Comparison of ENCODE assay signal across 1 cellular context in the genomic region with DNA sequence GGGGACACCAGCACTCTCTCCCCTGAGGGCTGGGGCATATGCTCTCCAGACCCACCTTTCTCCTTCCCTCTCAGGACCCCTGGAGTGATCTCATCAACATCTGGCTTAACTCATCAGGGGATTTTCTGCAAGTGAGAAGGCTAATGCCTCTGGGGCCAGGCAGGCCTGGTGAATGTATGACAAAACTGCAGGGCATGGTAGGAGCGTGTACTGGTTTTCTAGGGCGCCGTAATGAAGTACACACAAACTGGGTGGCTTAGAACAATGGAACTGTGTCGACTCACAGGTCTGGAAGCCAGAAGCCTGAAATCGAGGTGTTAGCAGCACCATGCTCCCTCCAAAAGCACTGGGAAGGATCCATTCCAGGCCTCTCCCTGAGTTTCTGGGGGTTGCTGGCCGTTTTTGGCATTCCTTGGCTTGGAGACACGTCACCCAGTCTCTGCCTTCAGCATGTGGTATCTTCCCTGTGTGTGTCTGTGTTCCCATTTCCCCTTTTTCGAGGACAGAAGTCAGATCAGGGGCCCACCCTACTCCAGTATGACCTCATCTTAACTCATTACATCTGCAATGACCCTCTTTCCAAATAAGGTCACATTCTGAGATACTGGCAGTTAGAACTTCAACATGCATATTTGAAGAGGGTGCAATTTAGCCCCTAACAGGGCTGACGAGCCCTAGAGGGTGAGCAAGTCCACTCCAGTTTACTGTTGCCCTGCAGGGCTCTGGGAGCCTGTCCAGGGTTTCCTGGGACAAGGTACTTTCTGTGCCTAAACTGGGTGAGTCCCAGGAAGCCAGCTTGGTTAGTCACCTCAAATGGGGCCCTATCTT.
A peak's percentile ranks its signal among the peaks of the same experiment; 100 is the strongest.
TF ChIP-seq lines count a peak whose summit lies in the region.

No MANE protein-coding gene starts in this region.

TF ChIP-seq in GM12878, 131 proteins besides CTCF, POLR2A, EP300 and RAD21 (continued from another document and continues in another):
- TF ChIP-seq, protein P1, sequence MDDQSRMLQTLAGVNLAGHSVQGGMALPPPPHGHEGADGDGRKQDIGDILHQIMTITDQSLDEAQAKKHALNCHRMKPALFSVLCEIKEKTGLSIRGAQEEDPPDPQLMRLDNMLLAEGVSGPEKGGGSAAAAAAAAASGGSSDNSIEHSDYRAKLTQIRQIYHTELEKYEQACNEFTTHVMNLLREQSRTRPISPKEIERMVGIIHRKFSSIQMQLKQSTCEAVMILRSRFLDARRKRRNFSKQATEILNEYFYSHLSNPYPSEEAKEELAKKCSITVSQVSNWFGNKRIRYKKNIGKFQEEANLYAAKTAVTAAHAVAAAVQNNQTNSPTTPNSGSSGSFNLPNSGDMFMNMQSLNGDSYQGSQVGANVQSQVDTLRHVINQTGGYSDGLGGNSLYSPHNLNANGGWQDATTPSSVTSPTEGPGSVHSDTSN (IDR thresholded peaks at IDR 0.05; ENCODE audit: insufficient replicate concordance, low read depth, low read length): no peak
- TF ChIP-seq, protein P2, sequence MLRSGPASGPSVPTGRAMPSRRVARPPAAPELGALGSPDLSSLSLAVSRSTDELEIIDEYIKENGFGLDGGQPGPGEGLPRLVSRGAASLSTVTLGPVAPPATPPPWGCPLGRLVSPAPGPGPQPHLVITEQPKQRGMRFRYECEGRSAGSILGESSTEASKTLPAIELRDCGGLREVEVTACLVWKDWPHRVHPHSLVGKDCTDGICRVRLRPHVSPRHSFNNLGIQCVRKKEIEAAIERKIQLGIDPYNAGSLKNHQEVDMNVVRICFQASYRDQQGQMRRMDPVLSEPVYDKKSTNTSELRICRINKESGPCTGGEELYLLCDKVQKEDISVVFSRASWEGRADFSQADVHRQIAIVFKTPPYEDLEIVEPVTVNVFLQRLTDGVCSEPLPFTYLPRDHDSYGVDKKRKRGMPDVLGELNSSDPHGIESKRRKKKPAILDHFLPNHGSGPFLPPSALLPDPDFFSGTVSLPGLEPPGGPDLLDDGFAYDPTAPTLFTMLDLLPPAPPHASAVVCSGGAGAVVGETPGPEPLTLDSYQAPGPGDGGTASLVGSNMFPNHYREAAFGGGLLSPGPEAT (IDR thresholded peaks at IDR 0.05; ENCODE audit: low read depth): peak; percentile 48; the same call in 1 of the 2 replicates
- peak; percentile 98 for TF ChIP-seq SPI1 (IDR thresholded peaks at IDR 0.05; ENCODE audit: borderline replicate concordance, insufficient read depth, low read depth, low read length)
- TF ChIP-seq EZH2 (IDR thresholded peaks at IDR 0.05; ENCODE audit: borderline replicate concordance, control insufficient read depth, low read depth, low read length): no peak
- peak in 1 of 2 experiments; percentile 45; a peak in 1 of 4 replicates for TF ChIP-seq ETV6 (conservative IDR thresholded peaks at IDR 0.05 in 1 of 2, IDR thresholded peaks at IDR 0.05 in 1 of 2; ENCODE audit: borderline replicate concordance in 1 of 2, low read depth in 1 of 2)
- TF ChIP-seq SRF (IDR thresholded peaks at IDR 0.05; ENCODE audit: low read depth in 2 of 2, low read length in 2 of 2): peak in 1 of 2 experiments; percentile 90; a peak in 2 of 4 replicates
- 0 out of 2 replicates have a peak, but pooled peaks have one; percentile 46 for TF ChIP-seq CBFB (IDR thresholded peaks at IDR 0.05; ENCODE audit: low read depth)
- no peak for TF ChIP-seq NFXL1 (IDR thresholded peaks at IDR 0.05; ENCODE audit: borderline replicate concordance)
- TF ChIP-seq, protein P3, sequence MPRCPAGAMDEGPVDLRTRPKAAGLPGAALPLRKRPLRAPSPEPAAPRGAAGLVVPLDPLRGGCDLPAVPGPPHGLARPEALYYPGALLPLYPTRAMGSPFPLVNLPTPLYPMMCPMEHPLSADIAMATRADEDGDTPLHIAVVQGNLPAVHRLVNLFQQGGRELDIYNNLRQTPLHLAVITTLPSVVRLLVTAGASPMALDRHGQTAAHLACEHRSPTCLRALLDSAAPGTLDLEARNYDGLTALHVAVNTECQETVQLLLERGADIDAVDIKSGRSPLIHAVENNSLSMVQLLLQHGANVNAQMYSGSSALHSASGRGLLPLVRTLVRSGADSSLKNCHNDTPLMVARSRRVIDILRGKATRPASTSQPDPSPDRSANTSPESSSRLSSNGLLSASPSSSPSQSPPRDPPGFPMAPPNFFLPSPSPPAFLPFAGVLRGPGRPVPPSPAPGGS (IDR thresholded peaks at IDR 0.05; ENCODE audit: borderline replicate concordance, insufficient read depth, low read depth, low read length, poor library complexity, severe bottlenecking): no peak
- TF ChIP-seq TARDBP (IDR thresholded peaks at IDR 0.05; ENCODE audit: borderline replicate concordance): peak; percentile 59; the same call in 1 of the 2 replicates
- peak; percentile 41; the same call in 1 of the 2 replicates for TF ChIP-seq SMARCA5 (IDR thresholded peaks at IDR 0.05)
- 0 out of 3 replicates have a peak, but pooled peaks have one; percentile 61 for TF ChIP-seq POU2F2 (IDR thresholded peaks at IDR 0.05; ENCODE audit: borderline replicate concordance, low read depth, low read length)
- no peak for TF ChIP-seq RB1 (IDR thresholded peaks at IDR 0.05; ENCODE audit: borderline replicate concordance)
- TF ChIP-seq, protein P4, sequence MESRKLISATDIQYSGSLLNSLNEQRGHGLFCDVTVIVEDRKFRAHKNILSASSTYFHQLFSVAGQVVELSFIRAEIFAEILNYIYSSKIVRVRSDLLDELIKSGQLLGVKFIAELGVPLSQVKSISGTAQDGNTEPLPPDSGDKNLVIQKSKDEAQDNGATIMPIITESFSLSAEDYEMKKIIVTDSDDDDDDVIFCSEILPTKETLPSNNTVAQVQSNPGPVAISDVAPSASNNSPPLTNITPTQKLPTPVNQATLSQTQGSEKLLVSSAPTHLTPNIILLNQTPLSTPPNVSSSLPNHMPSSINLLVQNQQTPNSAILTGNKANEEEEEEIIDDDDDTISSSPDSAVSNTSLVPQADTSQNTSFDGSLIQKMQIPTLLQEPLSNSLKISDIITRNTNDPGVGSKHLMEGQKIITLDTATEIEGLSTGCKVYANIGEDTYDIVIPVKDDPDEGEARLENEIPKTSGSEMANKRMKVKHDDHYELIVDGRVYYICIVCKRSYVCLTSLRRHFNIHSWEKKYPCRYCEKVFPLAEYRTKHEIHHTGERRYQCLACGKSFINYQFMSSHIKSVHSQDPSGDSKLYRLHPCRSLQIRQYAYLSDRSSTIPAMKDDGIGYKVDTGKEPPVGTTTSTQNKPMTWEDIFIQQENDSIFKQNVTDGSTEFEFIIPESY (IDR thresholded peaks at IDR 0.05): 0 out of 2 replicates have a peak, but pooled peaks have one; percentile 18
- TF ChIP-seq, protein P5, sequence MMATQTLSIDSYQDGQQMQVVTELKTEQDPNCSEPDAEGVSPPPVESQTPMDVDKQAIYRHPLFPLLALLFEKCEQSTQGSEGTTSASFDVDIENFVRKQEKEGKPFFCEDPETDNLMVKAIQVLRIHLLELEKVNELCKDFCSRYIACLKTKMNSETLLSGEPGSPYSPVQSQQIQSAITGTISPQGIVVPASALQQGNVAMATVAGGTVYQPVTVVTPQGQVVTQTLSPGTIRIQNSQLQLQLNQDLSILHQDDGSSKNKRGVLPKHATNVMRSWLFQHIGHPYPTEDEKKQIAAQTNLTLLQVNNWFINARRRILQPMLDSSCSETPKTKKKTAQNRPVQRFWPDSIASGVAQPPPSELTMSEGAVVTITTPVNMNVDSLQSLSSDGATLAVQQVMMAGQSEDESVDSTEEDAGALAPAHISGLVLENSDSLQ (IDR thresholded peaks at IDR 0.05): 0 out of 2 replicates have a peak, but pooled peaks have one; percentile 7
- TF ChIP-seq IRF4 (IDR thresholded peaks at IDR 0.05; ENCODE audit: low read depth, low read length): peak; percentile 65; the same call in 1 of the 2 replicates
- no peak for TF ChIP-seq STAT1 (conservative IDR thresholded peaks at IDR 0.05)
- no peak; the same call in 1 of the 2 replicates for TF ChIP-seq GATAD2B (conservative IDR thresholded peaks at IDR 0.05; ENCODE audit: low read depth)
- TF ChIP-seq NBN (IDR thresholded peaks at IDR 0.05): peak; percentile 78
- TF ChIP-seq YY1 (IDR thresholded peaks at IDR 0.05; ENCODE audit: low read depth, low read length): 0 out of 2 replicates have a peak, but pooled peaks have one; percentile 6
- peak; percentile 12; the same call in 1 of the 2 replicates for TF ChIP-seq PAX5 (IDR thresholded peaks at IDR 0.05; ENCODE audit: borderline replicate concordance, low read depth, low read length)
- TF ChIP-seq, protein P6, sequence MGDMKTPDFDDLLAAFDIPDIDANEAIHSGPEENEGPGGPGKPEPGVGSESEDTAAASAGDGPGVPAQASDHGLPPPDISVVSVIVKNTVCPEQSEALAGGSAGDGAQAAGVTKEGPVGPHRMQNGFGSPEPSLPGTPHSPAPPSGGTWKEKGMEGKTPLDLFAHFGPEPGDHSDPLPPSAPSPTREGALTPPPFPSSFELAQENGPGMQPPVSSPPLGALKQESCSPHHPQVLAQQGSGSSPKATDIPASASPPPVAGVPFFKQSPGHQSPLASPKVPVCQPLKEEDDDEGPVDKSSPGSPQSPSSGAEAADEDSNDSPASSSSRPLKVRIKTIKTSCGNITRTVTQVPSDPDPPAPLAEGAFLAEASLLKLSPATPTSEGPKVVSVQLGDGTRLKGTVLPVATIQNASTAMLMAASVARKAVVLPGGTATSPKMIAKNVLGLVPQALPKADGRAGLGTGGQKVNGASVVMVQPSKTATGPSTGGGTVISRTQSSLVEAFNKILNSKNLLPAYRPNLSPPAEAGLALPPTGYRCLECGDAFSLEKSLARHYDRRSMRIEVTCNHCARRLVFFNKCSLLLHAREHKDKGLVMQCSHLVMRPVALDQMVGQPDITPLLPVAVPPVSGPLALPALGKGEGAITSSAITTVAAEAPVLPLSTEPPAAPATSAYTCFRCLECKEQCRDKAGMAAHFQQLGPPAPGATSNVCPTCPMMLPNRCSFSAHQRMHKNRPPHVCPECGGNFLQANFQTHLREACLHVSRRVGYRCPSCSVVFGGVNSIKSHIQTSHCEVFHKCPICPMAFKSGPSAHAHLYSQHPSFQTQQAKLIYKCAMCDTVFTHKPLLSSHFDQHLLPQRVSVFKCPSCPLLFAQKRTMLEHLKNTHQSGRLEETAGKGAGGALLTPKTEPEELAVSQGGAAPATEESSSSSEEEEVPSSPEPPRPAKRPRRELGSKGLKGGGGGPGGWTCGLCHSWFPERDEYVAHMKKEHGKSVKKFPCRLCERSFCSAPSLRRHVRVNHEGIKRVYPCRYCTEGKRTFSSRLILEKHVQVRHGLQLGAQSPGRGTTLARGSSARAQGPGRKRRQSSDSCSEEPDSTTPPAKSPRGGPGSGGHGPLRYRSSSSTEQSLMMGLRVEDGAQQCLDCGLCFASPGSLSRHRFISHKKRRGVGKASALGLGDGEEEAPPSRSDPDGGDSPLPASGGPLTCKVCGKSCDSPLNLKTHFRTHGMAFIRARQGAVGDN (IDR thresholded peaks at IDR 0.05): peak; percentile 91
- peak; percentile 59 for TF ChIP-seq MEF2B (IDR thresholded peaks at IDR 0.05; ENCODE audit: partially characterized antibody, poor library complexity, severe bottlenecking)
- TF ChIP-seq IKZF2 (IDR thresholded peaks at IDR 0.05): peak; percentile 94 to 95
- peak; percentile 61; the same call in 1 of the 2 replicates for TF ChIP-seq BCL11A (IDR thresholded peaks at IDR 0.05; ENCODE audit: low read depth, low read length)
- peak in 1 of 2 experiments; percentile 56; a peak in 1 of 4 replicates for TF ChIP-seq BHLHE40 (IDR thresholded peaks at IDR 0.05; ENCODE audit: borderline replicate concordance in 1 of 2, low read depth in 2 of 2, low read length in 1 of 2)
- no peak for TF ChIP-seq NRF1 (conservative IDR thresholded peaks at IDR 0.05; ENCODE audit: low read depth, low read length)
- no peak for TF ChIP-seq MYB (IDR thresholded peaks at IDR 0.05; ENCODE audit: borderline replicate concordance, low read depth, low read length)
- 0 out of 2 replicates have a peak, but pooled peaks have one; percentile 7 for TF ChIP-seq MEF2A (IDR thresholded peaks at IDR 0.05; ENCODE audit: insufficient read depth, low read depth, low read length)
- 0 out of 2 replicates have a peak, but pooled peaks have one; percentile 27 for TF ChIP-seq BACH1 (IDR thresholded peaks at IDR 0.05; ENCODE audit: borderline replicate concordance)
- no peak for TF ChIP-seq TAF1 (IDR thresholded peaks at IDR 0.05; ENCODE audit: borderline replicate concordance, low read depth, low read length)
- TF ChIP-seq, protein P7, sequence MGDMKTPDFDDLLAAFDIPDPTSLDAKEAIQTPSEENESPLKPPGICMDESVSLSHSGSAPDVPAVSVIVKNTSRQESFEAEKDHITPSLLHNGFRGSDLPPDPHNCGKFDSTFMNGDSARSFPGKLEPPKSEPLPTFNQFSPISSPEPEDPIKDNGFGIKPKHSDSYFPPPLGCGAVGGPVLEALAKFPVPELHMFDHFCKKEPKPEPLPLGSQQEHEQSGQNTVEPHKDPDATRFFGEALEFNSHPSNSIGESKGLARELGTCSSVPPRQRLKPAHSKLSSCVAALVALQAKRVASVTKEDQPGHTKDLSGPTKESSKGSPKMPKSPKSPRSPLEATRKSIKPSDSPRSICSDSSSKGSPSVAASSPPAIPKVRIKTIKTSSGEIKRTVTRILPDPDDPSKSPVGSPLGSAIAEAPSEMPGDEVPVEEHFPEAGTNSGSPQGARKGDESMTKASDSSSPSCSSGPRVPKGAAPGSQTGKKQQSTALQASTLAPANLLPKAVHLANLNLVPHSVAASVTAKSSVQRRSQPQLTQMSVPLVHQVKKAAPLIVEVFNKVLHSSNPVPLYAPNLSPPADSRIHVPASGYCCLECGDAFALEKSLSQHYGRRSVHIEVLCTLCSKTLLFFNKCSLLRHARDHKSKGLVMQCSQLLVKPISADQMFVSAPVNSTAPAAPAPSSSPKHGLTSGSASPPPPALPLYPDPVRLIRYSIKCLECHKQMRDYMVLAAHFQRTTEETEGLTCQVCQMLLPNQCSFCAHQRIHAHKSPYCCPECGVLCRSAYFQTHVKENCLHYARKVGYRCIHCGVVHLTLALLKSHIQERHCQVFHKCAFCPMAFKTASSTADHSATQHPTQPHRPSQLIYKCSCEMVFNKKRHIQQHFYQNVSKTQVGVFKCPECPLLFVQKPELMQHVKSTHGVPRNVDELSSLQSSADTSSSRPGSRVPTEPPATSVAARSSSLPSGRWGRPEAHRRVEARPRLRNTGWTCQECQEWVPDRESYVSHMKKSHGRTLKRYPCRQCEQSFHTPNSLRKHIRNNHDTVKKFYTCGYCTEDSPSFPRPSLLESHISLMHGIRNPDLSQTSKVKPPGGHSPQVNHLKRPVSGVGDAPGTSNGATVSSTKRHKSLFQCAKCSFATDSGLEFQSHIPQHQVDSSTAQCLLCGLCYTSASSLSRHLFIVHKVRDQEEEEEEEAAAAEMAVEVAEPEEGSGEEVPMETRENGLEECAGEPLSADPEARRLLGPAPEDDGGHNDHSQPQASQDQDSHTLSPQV (IDR thresholded peaks at IDR 0.05): no peak
- TF ChIP-seq IKZF1 (conservative IDR thresholded peaks at IDR 0.05): peak; percentile 97
- TF ChIP-seq CREM (IDR thresholded peaks at IDR 0.05; ENCODE audit: low read depth): peak; percentile 92
- peak; percentile 96 for TF ChIP-seq EED (IDR thresholded peaks at IDR 0.05; ENCODE audit: low read depth)
- no peak for TF ChIP-seq SREBF1 (IDR thresholded peaks at IDR 0.05; ENCODE audit: low read length)
- TF ChIP-seq, protein P8, sequence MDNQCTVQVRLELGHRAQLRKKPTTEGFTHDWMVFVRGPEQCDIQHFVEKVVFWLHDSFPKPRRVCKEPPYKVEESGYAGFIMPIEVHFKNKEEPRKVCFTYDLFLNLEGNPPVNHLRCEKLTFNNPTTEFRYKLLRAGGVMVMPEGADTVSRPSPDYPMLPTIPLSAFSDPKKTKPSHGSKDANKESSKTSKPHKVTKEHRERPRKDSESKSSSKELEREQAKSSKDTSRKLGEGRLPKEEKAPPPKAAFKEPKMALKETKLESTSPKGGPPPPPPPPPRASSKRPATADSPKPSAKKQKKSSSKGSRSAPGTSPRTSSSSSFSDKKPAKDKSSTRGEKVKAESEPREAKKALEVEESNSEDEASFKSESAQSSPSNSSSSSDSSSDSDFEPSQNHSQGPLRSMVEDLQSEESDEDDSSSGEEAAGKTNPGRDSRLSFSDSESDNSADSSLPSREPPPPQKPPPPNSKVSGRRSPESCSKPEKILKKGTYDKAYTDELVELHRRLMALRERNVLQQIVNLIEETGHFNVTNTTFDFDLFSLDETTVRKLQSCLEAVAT (IDR thresholded peaks at IDR 0.05): peak; percentile 75
- TF ChIP-seq POLR2AphosphoS5 (IDR thresholded peaks at IDR 0.05; ENCODE audit: low read length): peak; percentile 33; the same call in 1 of the 2 replicates
